21 cellular contexts compared by ENCODE assay signal in genomic region chr6:106908386-106908840, GRCh38.
DNase-seq lines count a peak whose midpoint lies in the region; ATAC-seq, FAIRE-seq and TF ChIP-seq lines count a peak whose summit lies in the region.
"Had no signal": no experiment of that assay in that cellular context is flagged by ENCODE, and none has a peak within 500 bp of the region (broad histone marks: within the 10 kb centered on the region; RNA-seq: fewer than 3 reads in every experiment).

No MANE protein-coding gene starts in this region.

- FAIRE-seq in bronchial epithelial cell (lab: Jason Lieb, UNC), result no peak
- FAIRE-seq: islet of Langerhans had no signal

- POLR2A ChIA-PET in A673 (lab: Charles Lee; ENCODE audit: low non-redundant PET), result no interaction called here
- POLR2A ChIA-PET in naive thymus-derived CD8-positive, alpha-beta T cell (lab: Charles Lee), result no interaction called here

- no peaks in the 10 kb centered on the region for H3K27me3 ChIP-seq in A673 (replicated peaks; ENCODE audit: insufficient read depth, low read depth, low read length, poor library complexity)
- H3K27me3 ChIP-seq in bronchial epithelial cell (ENCODE audit: control insufficient read depth, insufficient read depth, low read length), result no peaks in the 10 kb centered on the region
- H3K27me3 ChIP-seq: esophagus muscularis mucosa, heart left ventricle, upper lobe of left lung had no signal

- peaks cover 6% of the 10 kb centered on the region for H3K36me3 Mint-ChIP-seq in mesothelial cell of epicardium
- no peaks in the 10 kb centered on the region for H3K36me3 Mint-ChIP-seq in stimulated activated memory B cell treated with anti-CD40 and anti-IgM and Interleukin-4, amounts not matched to agents 10 μg/mL and 1 μg/mL and 100 μg/mL, for 72 hours
- no peaks in the 10 kb centered on the region for H3K36me3 Mint-ChIP-seq in naive thymus-derived CD8-positive, alpha-beta T cell
- H3K36me3 Mint-ChIP-seq: brain; CD4-positive, alpha-beta memory T cell had no signal

- intact Hi-C loops in A673 (cut with micrococcal nuclease; ENCODE audit: unreplicated experiment), result no loop called here

- no peak overlapping the region for H3K4me3 Mint-ChIP-seq in mesothelial cell of epicardium
- no peak overlapping the region for H3K4me3 Mint-ChIP-seq in stimulated activated memory B cell treated with anti-CD40 and anti-IgM and Interleukin-4, amounts not matched to agents 10 μg/mL and 1 μg/mL and 100 μg/mL, for 72 hours
- no peak overlapping the region for H3K4me3 Mint-ChIP-seq in naive thymus-derived CD8-positive, alpha-beta T cell
- H3K4me3 Mint-ChIP-seq: brain; CD4-positive, alpha-beta memory T cell had no signal

- no peaks in the 10 kb centered on the region for H3K9me3 ChIP-seq in A673 (ENCODE audit: low read depth, low read length, poor library complexity, severe bottlenecking)
- H3K9me3 ChIP-seq: esophagus muscularis mucosa, heart left ventricle, upper lobe of left lung had no signal

- H3K9me3 Mint-ChIP-seq in mesothelial cell of epicardium, result peaks cover 17% of the 10 kb centered on the region
- H3K9me3 Mint-ChIP-seq in stimulated activated memory B cell treated with anti-CD40 and anti-IgM and Interleukin-4, amounts not matched to agents 10 μg/mL and 1 μg/mL and 100 μg/mL, for 72 hours, result peaks cover 3% of the 10 kb centered on the region
- H3K9me3 Mint-ChIP-seq in naive thymus-derived CD8-positive, alpha-beta T cell, result peaks cover 0 to 2% (median 0%) of the 10 kb centered on the region in 9 donors

- TF ChIP-seq CTCF in A673 (conservative IDR thresholded peaks at IDR 0.05; ENCODE audit: low read depth, low read length) (no peak), bronchial epithelial cell (IDR thresholded peaks at IDR 0.05; ENCODE audit: insufficient read depth, low read length, severe bottlenecking) (no peak), mesothelial cell of epicardium (IDR thresholded peaks at IDR 0.05; ENCODE audit: unreplicated experiment) (no peak)

- no peaks in the 10 kb centered on the region for H3K36me3 ChIP-seq in A673 (ENCODE audit: insufficient read depth, low read length, poor library complexity, severe bottlenecking)
- H3K36me3 ChIP-seq in bronchial epithelial cell (ENCODE audit: control insufficient read depth, insufficient read depth, low read length), result no peaks in the 10 kb centered on the region
- H3K36me3 ChIP-seq: esophagus muscularis mucosa, heart left ventricle, upper lobe of left lung had no signal

- no peak overlapping the region for H3K4me3 ChIP-seq in A673 (ENCODE audit: low read depth, low read length, poor library complexity, severe bottlenecking)
- H3K4me3 ChIP-seq in bronchial epithelial cell (ENCODE audit: low read depth, low read length), result no peak overlapping the region
- H3K4me3 ChIP-seq: esophagus muscularis mucosa, heart left ventricle, upper lobe of left lung had no signal

- CTCF ChIA-PET in A673 (lab: Charles Lee), result no interaction called here

- BruUV-seq in A673 (replicated peaks; lab: Mats Ljungman, UMichigan), result no TSS peak

- peak overlapping the region; percentile 47 for H3K27ac Mint-ChIP-seq in mesothelial cell of epicardium
- no peak overlapping the region for H3K27ac Mint-ChIP-seq in stimulated activated memory B cell treated with anti-CD40 and anti-IgM and Interleukin-4, amounts not matched to agents 10 μg/mL and 1 μg/mL and 100 μg/mL, for 72 hours
- H3K27ac Mint-ChIP-seq in naive thymus-derived CD8-positive, alpha-beta T cell, result no peak overlapping the region
- H3K27ac Mint-ChIP-seq: brain; CD4-positive, alpha-beta memory T cell had no signal

- DNase-seq in A673 (ENCODE audit: low spot score) (peak; percentile 45), LoVo (ENCODE audit: low spot score) (peak; percentile 75), bronchial epithelial cell (ENCODE audit: low read depth) (peak; percentile 89), mesothelial cell of epicardium (ENCODE audit: low spot score in 2 of 2, unreplicated experiment in 2 of 2) (no peak), HUDEP-2 (lab: John Stamatoyannopoulos, UW; ENCODE audit: unreplicated experiment in 76 of 76) (no peak)
- no peak for DNase-seq in naive thymus-derived CD8-positive, alpha-beta T cell
- DNase-seq: ACHN; activated CD4-positive, alpha-beta T cell treated with anti-CD3 and anti-CD28 coated beads, Interleukin-2, amount 50 U/mL, for 4 hours; activated naive CD4-positive, alpha-beta T cell treated with anti-CD3 and anti-CD28 coated beads, Interleukin-2, amount 50 U/mL, for 16 hours; activated T-cell treated with anti-CD3 and anti-CD28 coated beads, Interleukin-2, amount 50 U/mL, for 1 hour; CD4-positive, alpha-beta memory T cell; H7; heart left ventricle; NCI-H2081 treated with DMSO at 0.1 percent for 48 hours; NCI-H748 treated with DMSO at 0.1 percent for 48 hours; upper lobe of left lung had no signal

- H3K27me3 Mint-ChIP-seq in mesothelial cell of epicardium (ENCODE audit: low read depth), result no peaks in the 10 kb centered on the region
- no peaks in the 10 kb centered on the region for H3K27me3 Mint-ChIP-seq in stimulated activated memory B cell treated with anti-CD40 and anti-IgM and Interleukin-4, amounts not matched to agents 10 μg/mL and 1 μg/mL and 100 μg/mL, for 72 hours
- H3K27me3 Mint-ChIP-seq in naive thymus-derived CD8-positive, alpha-beta T cell, result peaks cover 4 to 18% (median 9%) of the 10 kb centered on the region in 5 donors

- H3K4me1 ChIP-seq in A673 (ENCODE audit: insufficient read depth, low read length, poor library complexity, severe bottlenecking), result peaks cover 10% of the 10 kb centered on the region
- H3K4me1 ChIP-seq: esophagus muscularis mucosa, heart left ventricle, upper lobe of left lung had no signal

- no peak overlapping the region for H3K27ac ChIP-seq in A673 (ENCODE audit: low read depth, low read length, poor library complexity, severe bottlenecking)
- H3K27ac ChIP-seq: esophagus muscularis mucosa, heart left ventricle, upper lobe of left lung had no signal

- ATAC-seq in stimulated activated memory B cell treated with anti-CD40 and anti-IgM and Interleukin-4, amounts not matched to agents 10 μg/mL and 1 μg/mL and 100 μg/mL, for 72 hours, result no peak
- ATAC-seq in HG03196 (IDR thresholded peaks at IDR 0.05; ENCODE audit: unreplicated experiment), result no peak
- ATAC-seq in naive thymus-derived CD8-positive, alpha-beta T cell, result no peak
- ATAC-seq: heart left ventricle had no signal

- peaks cover 27% of the 10 kb centered on the region for H3K4me1 Mint-ChIP-seq in mesothelial cell of epicardium
- no peaks in the 10 kb centered on the region for H3K4me1 Mint-ChIP-seq in stimulated activated memory B cell treated with anti-CD40 and anti-IgM and Interleukin-4, amounts not matched to agents 10 μg/mL and 1 μg/mL and 100 μg/mL, for 72 hours
- H3K4me1 Mint-ChIP-seq in naive thymus-derived CD8-positive, alpha-beta T cell, result no peaks in the 10 kb centered on the region
- H3K4me1 Mint-ChIP-seq: CD4-positive, alpha-beta memory T cell had no signal

Comparison
In these comparisons a context has a peak if more than half of its experiments do, and no peak if none do; other contexts are left out.
1. DNase-seq: peak in A673 (single experiment), LoVo (single experiment) and bronchial epithelial cell (single experiment); none in mesothelial cell of epicardium (0 of 2), HUDEP-2 (0 of 76) and naive thymus-derived CD8-positive, alpha-beta T cell (0 of 10).